In genomic region chr11:96207459-96208449, GRCh38 we compare ENCODE assay signal across 8 cellular contexts.
DNase-seq lines count a peak whose midpoint lies in the region; ATAC-seq and TF ChIP-seq lines count a peak whose summit lies in the region.

No MANE protein-coding gene starts in this region.

- peak overlapping the region; percentile 89 for H3K27ac Mint-ChIP-seq in CD8-positive, alpha-beta T cell
- H3K27ac Mint-ChIP-seq in IgD-negative memory B cell: peak overlapping the region; percentile 3 to 79 (median 9)
- H3K27ac Mint-ChIP-seq in activated naive CD8-positive, alpha-beta T cell treated with anti-CD3 and anti-CD28 coated beads, Interleukin-2, amount 10 ng/mL, durations not matched to agents 7 days and 5 days: peak overlapping the region; percentile 91

- peak overlapping the region; percentile 26 for H3K4me3 ChIP-seq in CD8-positive, alpha-beta T cell (ENCODE audit: low read depth, low read length)
- H3K4me3 ChIP-seq in mucosa of rectum (ENCODE audit: low read length in 2 of 2): peak overlapping the region in 1 of 2 donors; percentile 33

- H3K36me3 Mint-ChIP-seq in CD8-positive, alpha-beta T cell: peaks cover 6% of the 10 kb centered on the region
- peaks cover 6% of the 10 kb centered on the region for H3K36me3 Mint-ChIP-seq in IgD-negative memory B cell
- peaks cover 8% of the 10 kb centered on the region for H3K36me3 Mint-ChIP-seq in activated naive CD8-positive, alpha-beta T cell treated with anti-CD3 and anti-CD28 coated beads, Interleukin-2, amount 10 ng/mL, durations not matched to agents 7 days and 5 days

- intact Hi-C loops in CD8-positive, alpha-beta T cell (cut with DNase I, micrococcal nuclease): loop anchor here (1.0 to 10.0 kb wide), 3 partner anchors 8 to 193 kb away; partner anchors contain the start of gene MAML2 (in 1 of the 2)

- POLR2A ChIA-PET in CD8-positive, alpha-beta T cell (lab: Charles Lee): interaction anchor here (0.7 to 1.5 kb wide), 6 partner anchors 12 to 747 kb away, joined by 3 to 5 read pairs (median 3); no protein-coding TSS in a partner anchor
- POLR2A ChIA-PET in activated naive CD8-positive, alpha-beta T cell treated with anti-CD3 and anti-CD28 coated beads, Interleukin-2, amount 10 ng/mL, durations not matched to agents 7 days and 5 days (lab: Charles Lee): interaction anchor here (0.6 to 1.5 kb wide), 3 partner anchors 49 to 418 kb away, joined by 3 to 4 read pairs (median 3); partner anchors contain the start of genes CEP57 and FAM76B

- TF ChIP-seq CTCF in CD8-positive, alpha-beta T cell (IDR thresholded peaks at IDR 0.05): no peak

- ATAC-seq in CD8-positive, alpha-beta T cell: peak; percentile 48
- peak; percentile 76 for ATAC-seq in activated naive CD8-positive, alpha-beta T cell treated with anti-CD3 and anti-CD28 coated beads, Interleukin-2, amount 10 ng/mL, durations not matched to agents 7 days and 5 days (ENCODE audit: low read depth)
- ATAC-seq in GM18498 (IDR thresholded peaks at IDR 0.05; ENCODE audit: unreplicated experiment): no peak

- H3K9me3 ChIP-seq in CD8-positive, alpha-beta T cell (ENCODE audit: low read length): no peaks in the 10 kb centered on the region
- H3K9me3 ChIP-seq in mucosa of rectum (ENCODE audit: control insufficient read depth in 2 of 2, low read length in 2 of 2): no peaks in the 10 kb centered on the region

- H3K27me3 ChIP-seq in CD8-positive, alpha-beta T cell (ENCODE audit: insufficient read depth, low read length): no peaks in the 10 kb centered on the region
- H3K27me3 ChIP-seq in mucosa of rectum (ENCODE audit: control insufficient read depth in 2 of 2, insufficient read depth in 2 of 2, low read length in 2 of 2): no peaks in the 10 kb centered on the region

- H3K4me1 ChIP-seq in CD8-positive, alpha-beta T cell (ENCODE audit: insufficient read depth, low read length): peaks cover 96% of the 10 kb centered on the region
- peaks cover 22 to 27% of the 10 kb centered on the region in 2 donors for H3K4me1 ChIP-seq in mucosa of rectum (ENCODE audit: control insufficient read depth in 2 of 2, insufficient read depth in 2 of 2, low read length in 2 of 2)

- H3K4me1 Mint-ChIP-seq in CD8-positive, alpha-beta T cell (ENCODE audit: low read depth): peaks cover 84% of the 10 kb centered on the region
- H3K4me1 Mint-ChIP-seq in IgD-negative memory B cell: peaks cover 46 to 63% (median 62%) of the 10 kb centered on the region in 3 donors
- H3K4me1 Mint-ChIP-seq in activated naive CD8-positive, alpha-beta T cell treated with anti-CD3 and anti-CD28 coated beads, Interleukin-2, amount 10 ng/mL, durations not matched to agents 7 days and 5 days: peaks cover 76% of the 10 kb centered on the region

- peak overlapping the region; percentile 67 for H3K27ac ChIP-seq in CD8-positive, alpha-beta T cell (ENCODE audit: low read depth, low read length)
- H3K27ac ChIP-seq in mucosa of rectum (ENCODE audit: low read depth in 2 of 2, low read length in 2 of 2): peak overlapping the region; percentile 56 to 71

- H3K9ac ChIP-seq in mucosa of rectum (ENCODE audit: low read depth in 1 of 2, low read length in 2 of 2): peak overlapping the region in 1 of 2 donors; percentile 28

- peak in 3 of 7 experiments; percentile 20 to 43 (median 25) for DNase-seq in CD8-positive, alpha-beta T cell
- no peak for DNase-seq in activated naive CD8-positive, alpha-beta T cell treated with anti-CD3 and anti-CD28 coated beads, Interleukin-2, amount 10 ng/mL, durations not matched to agents 7 days and 5 days
- DNase-seq in NCI-H2171 treated with DMSO at 0.1 percent for 48 hours (lab: John Stamatoyannopoulos, UW) (no peak), RKO (ENCODE audit: low spot score) (no peak)
- no peak for DNase-seq in stimulated activated CD4-positive, alpha-beta T cell treated with anti-CD3 and anti-CD28 coated beads, Interleukin-12 subunit alpha, Interleukin-12 subunit beta, amount 100 ng/mL, for 4 hours

- H3K27me3 Mint-ChIP-seq in CD8-positive, alpha-beta T cell (ENCODE audit: low read depth): no peaks in the 10 kb centered on the region
- no peaks in the 10 kb centered on the region for H3K27me3 Mint-ChIP-seq in IgD-negative memory B cell
- H3K27me3 Mint-ChIP-seq in activated naive CD8-positive, alpha-beta T cell treated with anti-CD3 and anti-CD28 coated beads, Interleukin-2, amount 10 ng/mL, durations not matched to agents 7 days and 5 days: no peaks in the 10 kb centered on the region

- no peaks in the 10 kb centered on the region for H3K36me3 ChIP-seq in CD8-positive, alpha-beta T cell (ENCODE audit: insufficient read depth, low read length)
- H3K36me3 ChIP-seq in mucosa of rectum (ENCODE audit: control insufficient read depth in 2 of 2, insufficient read depth in 2 of 2, low read length in 2 of 2): peaks cover 0 to 3% of the 10 kb centered on the region in 2 donors

- H3K4me3 Mint-ChIP-seq in CD8-positive, alpha-beta T cell: peak overlapping the region; percentile 35
- H3K4me3 Mint-ChIP-seq in IgD-negative memory B cell: peak overlapping the region; percentile 10 to 88 (median 56)
- peak overlapping the region; percentile 74 for H3K4me3 Mint-ChIP-seq in activated naive CD8-positive, alpha-beta T cell treated with anti-CD3 and anti-CD28 coated beads, Interleukin-2, amount 10 ng/mL, durations not matched to agents 7 days and 5 days

- H3K9me3 Mint-ChIP-seq in CD8-positive, alpha-beta T cell: no peaks in the 10 kb centered on the region
- H3K9me3 Mint-ChIP-seq in IgD-negative memory B cell: no peaks in the 10 kb centered on the region
- no peaks in the 10 kb centered on the region for H3K9me3 Mint-ChIP-seq in activated naive CD8-positive, alpha-beta T cell treated with anti-CD3 and anti-CD28 coated beads, Interleukin-2, amount 10 ng/mL, durations not matched to agents 7 days and 5 days

- CTCF ChIA-PET in CD8-positive, alpha-beta T cell (lab: Charles Lee): interaction anchor here (0.7 to 2.3 kb wide), 5 partner anchors 17 to 136 kb away, joined by 3 to 14 read pairs (median 4); partner anchors contain the start of gene MAML2

Comparison
In these comparisons a context has a peak if more than half of its experiments do, and no peak if none do; other contexts are left out.
1. H3K27ac Mint-ChIP-seq: peak in every context shown above with its lines; median percentile 91 in activated naive CD8-positive, alpha-beta T cell treated with anti-CD3 and anti-CD28 coated beads, Interleukin-2, amount 10 ng/mL, durations not matched to agents 7 days and 5 days; 89 in CD8-positive, alpha-beta T cell; 9 in IgD-negative memory B cell.